25 cellular contexts compared by ENCODE assay signal in genomic region chr9:73523391-73523790, GRCh38.
A peak's percentile ranks its signal among the peaks of the same experiment; 100 is the strongest.
DNase-seq lines count a peak whose midpoint lies in the region; ATAC-seq, FAIRE-seq and TF ChIP-seq lines count a peak whose summit lies in the region.
"Had no signal": no experiment of that assay in that cellular context is flagged by ENCODE, and none has a peak within 500 bp of the region (broad histone marks: within the 10 kb centered on the region; RNA-seq: fewer than 3 reads in every experiment).

No MANE protein-coding gene starts in this region.

- H3K4me2 ChIP-seq in A549 (no peak overlapping the region), GM12878 (ENCODE audit: control insufficient read depth, insufficient read depth) (no peak overlapping the region), osteoblast (ENCODE audit: insufficient read depth, low read length) (no peak overlapping the region)
- H3K4me2 ChIP-seq: BLaER1 treated with 17β-estradiol and CSF1 and Interleukin-3, amounts not matched to agents 10 nM and 100 nM had no signal

- H3K9ac ChIP-seq in GM12878 (ENCODE audit: control insufficient read depth, insufficient read depth, low read length): no peak overlapping the region
- H3K9ac ChIP-seq: BLaER1 treated with 17β-estradiol and CSF1 and Interleukin-3, amounts not matched to agents 10 nM and 100 nM had no signal

- RAD21 ChIA-PET in GM12878 (lab: Charles Lee; ENCODE audit: unreplicated experiment): no interaction called here

- DNase-seq in A549 (ENCODE audit: low read depth in 1 of 2, low spot score in 1 of 2): no peak
- no peak for DNase-seq in GM12878 (ENCODE audit: low read depth, low spot score)
- peak; percentile 1 for DNase-seq in osteoblast (ENCODE audit: insufficient read length, low spot score, missing footprints)
- DNase-seq in MG63: no peak
- DNase-seq: 8988T; AML-193; CD4-positive, alpha-beta T cell; CD8-positive, alpha-beta T cell; COR-L47; DMS 273 treated with DMSO at 0.1 percent for 48 hours; DMS153; DMS53; DMS79; DND-41; EL; GDM1 had no signal

- TF ChIP-seq RAD21 in A549 (conservative IDR thresholded peaks at IDR 0.05 in 1 of 2, IDR thresholded peaks at IDR 0.05 in 1 of 2) (no peak), GM12878 (IDR thresholded peaks at IDR 0.05; ENCODE audit: insufficient read depth, low read depth, low read length) (no peak)

- CTCF ChIA-PET in A549 (lab: Yijun Ruan, JAX) (no interaction called here), HEK293 (lab: Yijun Ruan, JAX) (no interaction called here), GM12878 (lab: Yijun Ruan, JAX) (no interaction called here)

- BruUV-seq in GM12878 (replicated peaks; lab: Mats Ljungman, UMichigan): no TSS peak

- H3K27ac ChIP-seq in A549 (no peak overlapping the region), HEK293 (ENCODE audit: extremely low read depth, low read depth, low read length) (no peak overlapping the region), GM12878 (ENCODE audit: control insufficient read depth, insufficient read depth) (no peak overlapping the region), osteoblast (ENCODE audit: low read depth, low read length) (no peak overlapping the region)
- H3K27ac ChIP-seq: BLaER1 treated with 17β-estradiol and CSF1 and Interleukin-3, amounts not matched to agents 10 nM and 100 nM; C4-2B had no signal

- TF ChIP-seq CTCF in A549 (IDR thresholded peaks at IDR 0.05): no peak
- no peak for TF ChIP-seq CTCF in HEK293 (tag by site-specific recombination; IDR thresholded peaks at IDR 0.05)
- no peak for TF ChIP-seq CTCF in GM12878 (IDR thresholded peaks at IDR 0.05 in 2 of 3, conservative IDR thresholded peaks at IDR 0.05 in 1 of 3; ENCODE audit: control insufficient read depth in 2 of 3, extremely low read depth in 1 of 3, insufficient read depth in 1 of 3, low read depth in 3 of 3, low read length in 3 of 3)
- no peak for TF ChIP-seq CTCF in osteoblast (IDR thresholded peaks at IDR 0.05; ENCODE audit: extremely low read depth, low read depth, low read length)

- no peaks in the 10 kb centered on the region for H3K9me3 ChIP-seq in A549
- H3K9me3 ChIP-seq in HEK293 (ENCODE audit: control insufficient read depth, insufficient read depth, low read depth, low read length): no peaks in the 10 kb centered on the region
- H3K9me3 ChIP-seq in GM12878 (replicated peaks; ENCODE audit: control insufficient read depth, insufficient read depth, low read length): no peaks in the 10 kb centered on the region
- no peaks in the 10 kb centered on the region for H3K9me3 ChIP-seq in osteoblast (ENCODE audit: low read depth, low read length)
- H3K9me3 ChIP-seq in MG63: no peaks in the 10 kb centered on the region

- H4K20me1 ChIP-seq in GM12878 (ENCODE audit: control insufficient read depth, insufficient read depth) (no peaks in the 10 kb centered on the region), osteoblast (ENCODE audit: insufficient read depth, low read length) (no peaks in the 10 kb centered on the region)
- H4K20me1 ChIP-seq: BLaER1 treated with 17β-estradiol and CSF1 and Interleukin-3, amounts not matched to agents 10 nM and 100 nM had no signal

- H2AFZ ChIP-seq in GM12878 (ENCODE audit: control insufficient read depth, low read depth, low read length): no peak overlapping the region
- no peak overlapping the region for H2AFZ ChIP-seq in osteoblast (ENCODE audit: low read length)

- FAIRE-seq in A549 (lab: Jason Lieb, UNC) (peak; percentile 43), GM12878 (lab: Jason Lieb, UNC) (no peak)
- FAIRE-seq: A204.1, GM12891, GM19239 had no signal

- TF ChIP-seq POLR2A in A549 (IDR thresholded peaks at IDR 0.05; ENCODE audit: low read length): no peak
- no peak for TF ChIP-seq POLR2A in GM12878 (IDR thresholded peaks at IDR 0.05; ENCODE audit: low read depth, low read length)

- no peaks in the 10 kb centered on the region for H3K27me3 Mint-ChIP-seq in stimulated activated memory B cell treated with anti-CD40 and anti-IgM and Interleukin-4, amounts not matched to agents 10 μg/mL and 1 μg/mL and 100 μg/mL, for 72 hours
- H3K27me3 Mint-ChIP-seq: B cell; CD4-positive, alpha-beta T cell had no signal

- no peaks in the 10 kb centered on the region for H3K36me3 ChIP-seq in HEK293 (ENCODE audit: control insufficient read depth in 2 of 2, insufficient read depth in 1 of 2, low read length in 2 of 2)
- H3K36me3 ChIP-seq in GM12878 (ENCODE audit: control insufficient read depth in 2 of 2, insufficient read depth in 2 of 2, low read length in 1 of 2): no peaks in the 10 kb centered on the region
- no peaks in the 10 kb centered on the region for H3K36me3 ChIP-seq in osteoblast (ENCODE audit: insufficient read depth, low read length)
- H3K36me3 ChIP-seq in MG63: no peaks in the 10 kb centered on the region
- H3K36me3 ChIP-seq: BLaER1 treated with 17β-estradiol and CSF1 and Interleukin-3, amounts not matched to agents 10 nM and 100 nM had no signal

- intact Hi-C loops in GM12878 (cut with micrococcal nuclease; ENCODE audit: unreplicated experiment): no loop called here

- H3K36me3 Mint-ChIP-seq in stimulated activated memory B cell treated with anti-CD40 and anti-IgM and Interleukin-4, amounts not matched to agents 10 μg/mL and 1 μg/mL and 100 μg/mL, for 72 hours: no peaks in the 10 kb centered on the region
- H3K36me3 Mint-ChIP-seq: CD8-positive, alpha-beta T cell had no signal

- POLR2A ChIA-PET in A549 (lab: Yijun Ruan, JAX) (no interaction called here), HEK293 (lab: Yijun Ruan, JAX) (no interaction called here), GM12878 (lab: Charles Lee) (no interaction called here)

- 27% methylated on average over 2 of the region's 2 CpGs for WGBS in A549 (ENCODE audit: missing lambda C conversion rate)
- WGBS in GM12878 (ENCODE audit: insufficient coverage, insufficient replicate concordance, low lambda C conversion rate, missing lambda C conversion rate): 2% methylated on average over 2 of the region's 2 CpGs

- no peaks in the 10 kb centered on the region for H3K4me1 Mint-ChIP-seq in stimulated activated memory B cell treated with anti-CD40 and anti-IgM and Interleukin-4, amounts not matched to agents 10 μg/mL and 1 μg/mL and 100 μg/mL, for 72 hours
- H3K4me1 Mint-ChIP-seq: B cell had no signal

- no peaks in the 10 kb centered on the region for H3K27me3 ChIP-seq in GM12878 (replicated peaks in 1 of 2; ENCODE audit: control insufficient read depth in 2 of 2, insufficient read depth in 2 of 2, low read length in 1 of 2)
- no peaks in the 10 kb centered on the region for H3K27me3 ChIP-seq in osteoblast (ENCODE audit: insufficient read depth, low read length)
- no peaks in the 10 kb centered on the region for H3K27me3 ChIP-seq in MG63
- H3K27me3 ChIP-seq: BLaER1 treated with 17β-estradiol and CSF1 and Interleukin-3, amounts not matched to agents 10 nM and 100 nM had no signal

- SMC1A ChIA-PET in GM12878 (lab: Charles Lee; ENCODE audit: uncharacterized antibody, unreplicated experiment): no interaction called here

- H3K4me3 Mint-ChIP-seq in stimulated activated memory B cell treated with anti-CD40 and anti-IgM and Interleukin-4, amounts not matched to agents 10 μg/mL and 1 μg/mL and 100 μg/mL, for 72 hours: no peak overlapping the region
- H3K4me3 Mint-ChIP-seq: B cell; CD4-positive, alpha-beta T cell; CD8-positive, alpha-beta T cell had no signal

- no peak overlapping the region for H3K4me3 ChIP-seq in A549
- no peak overlapping the region for H3K4me3 ChIP-seq in HEK293 (ENCODE audit: low read depth, low read length)
- H3K4me3 ChIP-seq in GM12878: no peak overlapping the region
- H3K4me3 ChIP-seq in osteoblast (ENCODE audit: insufficient read depth, low read length): no peak overlapping the region
- no peak overlapping the region for H3K4me3 ChIP-seq in MG63
- H3K4me3 ChIP-seq: BLaER1 treated with 17β-estradiol and CSF1 and Interleukin-3, amounts not matched to agents 10 nM and 100 nM had no signal

- no peaks in the 10 kb centered on the region for H3K4me1 ChIP-seq in A549
- no peaks in the 10 kb centered on the region for H3K4me1 ChIP-seq in HEK293 (ENCODE audit: control insufficient read depth, insufficient read depth, low read length)
- H3K4me1 ChIP-seq in GM12878 (ENCODE audit: control insufficient read depth, insufficient read depth, low read length): no peaks in the 10 kb centered on the region
- no peaks in the 10 kb centered on the region for H3K4me1 ChIP-seq in osteoblast (ENCODE audit: insufficient read depth, low read length)
- H3K4me1 ChIP-seq: BLaER1 treated with 17β-estradiol and CSF1 and Interleukin-3, amounts not matched to agents 10 nM and 100 nM had no signal

- no peak overlapping the region for H3K27ac Mint-ChIP-seq in stimulated activated memory B cell treated with anti-CD40 and anti-IgM and Interleukin-4, amounts not matched to agents 10 μg/mL and 1 μg/mL and 100 μg/mL, for 72 hours
- H3K27ac Mint-ChIP-seq: B cell; CD4-positive, alpha-beta T cell; CD8-positive, alpha-beta T cell had no signal

- no peaks in the 10 kb centered on the region for H3K9me3 Mint-ChIP-seq in stimulated activated memory B cell treated with anti-CD40 and anti-IgM and Interleukin-4, amounts not matched to agents 10 μg/mL and 1 μg/mL and 100 μg/mL, for 72 hours
- H3K9me3 Mint-ChIP-seq: CD4-positive, alpha-beta T cell; CD8-positive, alpha-beta T cell had no signal

- ATAC-seq in A549: no peak
- no peak for ATAC-seq in GM12878
- no peak for ATAC-seq in HG02588 (IDR thresholded peaks at IDR 0.05; ENCODE audit: unreplicated experiment)
- ATAC-seq in stimulated activated memory B cell treated with anti-CD40 and anti-IgM and Interleukin-4, amounts not matched to agents 10 μg/mL and 1 μg/mL and 100 μg/mL, for 72 hours: no peak
- ATAC-seq: CD8-positive, alpha-beta T cell had no signal

- H3K79me2 ChIP-seq in GM12878 (ENCODE audit: control insufficient read depth, insufficient read depth, low read length) (no peaks in the 10 kb centered on the region), osteoblast (ENCODE audit: insufficient read depth, low read length) (no peaks in the 10 kb centered on the region)

- TF ChIP-seq EP300 in A549 (IDR thresholded peaks at IDR 0.05) (no peak), GM12878 (IDR thresholded peaks at IDR 0.05; ENCODE audit: borderline replicate concordance in 1 of 2, control insufficient read depth in 1 of 2, low read depth in 2 of 2, low read length in 2 of 2) (no peak)

- in situ Hi-C loops in GM12878 (cut with MboI): no loop called here

TF ChIP-seq in A549, 52 proteins besides CTCF, POLR2A, EP300 and RAD21 (continues in another document):
- TF ChIP-seq CBX8 (IDR thresholded peaks at IDR 0.05): no peak

TF ChIP-seq in GM12878, 131 proteins besides CTCF, POLR2A, EP300 and RAD21:
- TF ChIP-seq SPI1 (IDR thresholded peaks at IDR 0.05; ENCODE audit: borderline replicate concordance, insufficient read depth, low read depth, low read length) (no peak), ATF7 (IDR thresholded peaks at IDR 0.05; ENCODE audit: low read depth) (peak; percentile 56; the same call in 1 of the 2 replicates)
